ENCODE assay signal across 8 cellular contexts in genomic region chr1:205791568-205792180, GRCh38. TPM values are rescaled to one million over a fixed set of nuclear protein-coding genes. Genes with fewer than 3 reads are reported as not detected.
DNase-seq lines count a peak whose midpoint lies in the region; ATAC-seq, FAIRE-seq and TF ChIP-seq lines count a peak whose summit lies in the region.

No MANE protein-coding gene starts in this region.

- no peaks in the 10 kb centered on the region for H3K9me3 ChIP-seq in CD4-positive, CD25-positive, alpha-beta regulatory T cell (ENCODE audit: control insufficient read depth in 2 of 2, low read length in 2 of 2)
- H3K9me3 ChIP-seq in kidney (ENCODE audit: control insufficient read depth in 1 of 2, low read length in 2 of 2), result no peaks in the 10 kb centered on the region

- peak; percentile 47 to 64 (median 62) for DNase-seq in CD4-positive, CD25-positive, alpha-beta regulatory T cell
- peak; percentile 58 for DNase-seq in NCI-H1092 treated with DMSO at 0.1 percent for 48 hours (lab: John Stamatoyannopoulos, UW)
- DNase-seq in T-helper 2 cell treated with Interferon-gamma antibody and Interleukin-4, amounts not matched to agents 5 μg/mL and 100 μg/mL, for 36 hours (ENCODE audit: low spot score), result peak; percentile 53
- DNase-seq in T47D (ENCODE audit: low read depth in 1 of 2, low spot score in 1 of 2), result peak; percentile 81 to 82
- no peak for DNase-seq in kidney
- DNase-seq in stimulated activated CD4-positive, alpha-beta T cell treated with anti-CD3 and anti-CD28 coated beads, Interleukin-4, amount 100 ng/mL, for 4 hours, result peak; percentile 42 to 50
- DNase-seq in GF-D8 (lab: John Stamatoyannopoulos, UW), result no peak

- ATAC-seq in CD4-positive, CD25-positive, alpha-beta regulatory T cell (ENCODE audit: low read depth in 2 of 2), result peak; percentile 80 to 88
- peak; percentile 69 for ATAC-seq in GM21526 (IDR thresholded peaks at IDR 0.05; ENCODE audit: low FRiP score, unreplicated experiment)

- H3K27me3 ChIP-seq in CD4-positive, CD25-positive, alpha-beta regulatory T cell (ENCODE audit: control insufficient read depth, insufficient read depth, low read length), result no peaks in the 10 kb centered on the region

- peak; percentile 78 for TF ChIP-seq CTCF in kidney (IDR thresholded peaks at IDR 0.05; ENCODE audit: borderline replicate concordance, extremely low read depth, insufficient read depth)

- peak overlapping the region in 1 of 3 donors; percentile 27 for H3K27ac Mint-ChIP-seq in CD4-positive, CD25-positive, alpha-beta regulatory T cell
- no peak overlapping the region for H3K27ac Mint-ChIP-seq in T-helper 2 cell treated with Interferon-gamma antibody and Interleukin-4, amounts not matched to agents 5 μg/mL and 100 μg/mL, for 36 hours

- FAIRE-seq in kidney (lab: Jason Lieb, UNC), result no peak

- H3K27ac ChIP-seq in CD4-positive, CD25-positive, alpha-beta regulatory T cell (ENCODE audit: insufficient read depth, low read length, poor library complexity, severe bottlenecking), result no peak overlapping the region
- no peak overlapping the region for H3K27ac ChIP-seq in kidney (ENCODE audit: low read depth in 2 of 2, low read length in 2 of 2)

- H3K4me1 Mint-ChIP-seq in CD4-positive, CD25-positive, alpha-beta regulatory T cell, result peaks cover 0 to 2% (median 0%) of the 10 kb centered on the region in 4 donors
- peaks cover 26% of the 10 kb centered on the region for H3K4me1 Mint-ChIP-seq in T-helper 2 cell treated with Interferon-gamma antibody and Interleukin-4, amounts not matched to agents 5 μg/mL and 100 μg/mL, for 36 hours (ENCODE audit: low read depth)

- no peaks in the 10 kb centered on the region for H3K27me3 Mint-ChIP-seq in CD4-positive, CD25-positive, alpha-beta regulatory T cell
- no peaks in the 10 kb centered on the region for H3K27me3 Mint-ChIP-seq in T-helper 2 cell treated with Interferon-gamma antibody and Interleukin-4, amounts not matched to agents 5 μg/mL and 100 μg/mL, for 36 hours (ENCODE audit: low read depth)

- in situ Hi-C loops in T47D (cut with HindIII; ENCODE audit: low pct_unique_long_range_greater_than_20kb, low sequenced_read_pairs), result no loop called here

- no peak overlapping the region for H3K4me3 Mint-ChIP-seq in CD4-positive, CD25-positive, alpha-beta regulatory T cell
- no peak overlapping the region for H3K4me3 Mint-ChIP-seq in T-helper 2 cell treated with Interferon-gamma antibody and Interleukin-4, amounts not matched to agents 5 μg/mL and 100 μg/mL, for 36 hours

- intact Hi-C loops in kidney (cut with DNase I), result loop anchor here (5.0 kb wide), 1 partner anchor 186 kb away; no protein-coding TSS in a partner anchor

- no peaks in the 10 kb centered on the region for H3K4me1 ChIP-seq in CD4-positive, CD25-positive, alpha-beta regulatory T cell (ENCODE audit: control insufficient read depth, insufficient read depth, low read length, poor library complexity, severe bottlenecking)
- no peaks in the 10 kb centered on the region for H3K4me1 ChIP-seq in kidney (ENCODE audit: control insufficient read depth in 1 of 2, insufficient read depth in 1 of 2, low read depth in 1 of 2, low read length in 2 of 2)

- H3K36me3 ChIP-seq in CD4-positive, CD25-positive, alpha-beta regulatory T cell (ENCODE audit: control insufficient read depth, insufficient read depth, low read length), result peaks cover 65% of the 10 kb centered on the region
- peaks cover 28 to 39% of the 10 kb centered on the region in 2 donors for H3K36me3 ChIP-seq in kidney (ENCODE audit: control insufficient read depth in 1 of 2, insufficient read depth in 2 of 2, low read length in 2 of 2)

- no peak overlapping the region for H3K4me3 ChIP-seq in CD4-positive, CD25-positive, alpha-beta regulatory T cell (ENCODE audit: low read depth, low read length)
- no peak overlapping the region for H3K4me3 ChIP-seq in kidney (ENCODE audit: low read length in 2 of 2)

- peaks cover 31% of the 10 kb centered on the region for H3K36me3 Mint-ChIP-seq in CD4-positive, CD25-positive, alpha-beta regulatory T cell
- peaks cover 20% of the 10 kb centered on the region for H3K36me3 Mint-ChIP-seq in T-helper 2 cell treated with Interferon-gamma antibody and Interleukin-4, amounts not matched to agents 5 μg/mL and 100 μg/mL, for 36 hours (ENCODE audit: low read depth)

- H3K9me3 Mint-ChIP-seq in CD4-positive, CD25-positive, alpha-beta regulatory T cell, result peaks cover 0 to 2% (median 0%) of the 10 kb centered on the region in 7 donors
- H3K9me3 Mint-ChIP-seq in T-helper 2 cell treated with Interferon-gamma antibody and Interleukin-4, amounts not matched to agents 5 μg/mL and 100 μg/mL, for 36 hours, result no peaks in the 10 kb centered on the region

- no peak overlapping the region for H3K9ac ChIP-seq in kidney (ENCODE audit: low read length in 2 of 2)

RNA-seq across cellular contexts. Expression of gene RAB29, which starts 16.4 kb away (rescaled TPM):
- 37.0 TPM for total RNA-seq in CD4-positive, CD25-positive, alpha-beta regulatory T cell
- 100 to 1,000 TPM in 1 of 4 donors, 10 to 100 TPM in 3; 94.9 to 119 (median 98.6) TPM for polyA plus RNA-seq in CD4-positive, CD25-positive, alpha-beta regulatory T cell
- 25.9 TPM for total RNA-seq in kidney
- polyA plus RNA-seq in kidney (ENCODE audit: insufficient read depth, low read depth, low replicate concordance), result 52.4 TPM

RNA-seq across cellular contexts. Expression of gene SLC41A1, which starts 21.3 kb away (rescaled TPM):
- total RNA-seq in CD4-positive, CD25-positive, alpha-beta regulatory T cell, result 33.2 TPM
- 10 to 100 TPM; 10.8 to 18.5 (median 13.4) TPM for polyA plus RNA-seq in CD4-positive, CD25-positive, alpha-beta regulatory T cell
- 19.1 TPM for total RNA-seq in kidney
- polyA plus RNA-seq in kidney (ENCODE audit: insufficient read depth, low read depth, low replicate concordance), result 20.9 TPM

RNA-seq across cellular contexts. Expression of gene NUCKS1, which starts 41.7 kb away (rescaled TPM):
- total RNA-seq in CD4-positive, CD25-positive, alpha-beta regulatory T cell, result 72.0 TPM
- 10 to 100 TPM; 12.9 to 15.8 (median 13.3) TPM for polyA plus RNA-seq in CD4-positive, CD25-positive, alpha-beta regulatory T cell
- total RNA-seq in kidney, result 182 TPM
- 101 TPM for polyA plus RNA-seq in kidney (ENCODE audit: insufficient read depth, low read depth, low replicate concordance)

RNA-seq across cellular contexts. Expression of gene PM20D1, which starts 58.3 kb away (rescaled TPM):
- 3.8 TPM for total RNA-seq in CD4-positive, CD25-positive, alpha-beta regulatory T cell
- polyA plus RNA-seq in CD4-positive, CD25-positive, alpha-beta regulatory T cell, result 1 to 10 TPM; 2.3 to 3.9 (median 3.6) TPM
- total RNA-seq in kidney, result 0.69 TPM
- 1.6 TPM for polyA plus RNA-seq in kidney (ENCODE audit: insufficient read depth, low read depth, low replicate concordance)

Comparison
In these comparisons a context has a peak if more than half of its experiments do, and no peak if none do; other contexts are left out.
1. DNase-seq: peak in CD4-positive, CD25-positive, alpha-beta regulatory T cell (3 of 3), NCI-H1092 treated with DMSO at 0.1 percent for 48 hours (single experiment), T-helper 2 cell treated with Interferon-gamma antibody and Interleukin-4, amounts not matched to agents 5 μg/mL and 100 μg/mL, for 36 hours (single experiment), T47D (2 of 2) and stimulated activated CD4-positive, alpha-beta T cell treated with anti-CD3 and anti-CD28 coated beads, Interleukin-4, amount 100 ng/mL, for 4 hours (2 of 2); none in kidney (single experiment) and GF-D8 (single experiment).